ENCODE assay signal across 10 cellular contexts in the genomic region with DNA sequence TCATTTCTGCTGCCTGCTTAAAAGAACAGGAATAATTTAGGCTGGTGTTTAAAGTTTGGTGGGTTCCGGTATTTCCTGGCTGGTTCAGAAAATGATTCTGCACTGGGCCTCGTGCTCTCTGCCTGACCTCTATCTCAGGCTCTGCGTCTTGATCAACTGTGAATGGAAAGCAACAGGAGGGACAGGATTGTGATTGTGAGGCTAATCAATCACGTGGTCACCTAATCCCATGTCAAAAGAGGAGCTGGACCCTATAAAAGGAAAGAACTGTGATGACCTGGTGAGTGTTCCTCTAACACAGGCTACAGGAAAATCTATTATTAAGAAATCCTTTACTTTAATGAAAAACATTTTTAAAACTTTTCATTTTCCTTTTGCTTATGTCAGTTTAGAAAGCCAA. TPM values are rescaled to one million over a fixed set of nuclear protein-coding genes. Genes with fewer than 3 reads are reported as not detected.
DNase-seq lines count a peak whose midpoint lies in the region; ATAC-seq, FAIRE-seq and TF ChIP-seq lines count a peak whose summit lies in the region.
"Had no signal": no experiment of that assay in that cellular context is flagged by ENCODE, and none has a peak within 500 bp of the region (broad histone marks: within the 10 kb centered on the region; RNA-seq: fewer than 3 reads in every experiment).

A gene with protein sequence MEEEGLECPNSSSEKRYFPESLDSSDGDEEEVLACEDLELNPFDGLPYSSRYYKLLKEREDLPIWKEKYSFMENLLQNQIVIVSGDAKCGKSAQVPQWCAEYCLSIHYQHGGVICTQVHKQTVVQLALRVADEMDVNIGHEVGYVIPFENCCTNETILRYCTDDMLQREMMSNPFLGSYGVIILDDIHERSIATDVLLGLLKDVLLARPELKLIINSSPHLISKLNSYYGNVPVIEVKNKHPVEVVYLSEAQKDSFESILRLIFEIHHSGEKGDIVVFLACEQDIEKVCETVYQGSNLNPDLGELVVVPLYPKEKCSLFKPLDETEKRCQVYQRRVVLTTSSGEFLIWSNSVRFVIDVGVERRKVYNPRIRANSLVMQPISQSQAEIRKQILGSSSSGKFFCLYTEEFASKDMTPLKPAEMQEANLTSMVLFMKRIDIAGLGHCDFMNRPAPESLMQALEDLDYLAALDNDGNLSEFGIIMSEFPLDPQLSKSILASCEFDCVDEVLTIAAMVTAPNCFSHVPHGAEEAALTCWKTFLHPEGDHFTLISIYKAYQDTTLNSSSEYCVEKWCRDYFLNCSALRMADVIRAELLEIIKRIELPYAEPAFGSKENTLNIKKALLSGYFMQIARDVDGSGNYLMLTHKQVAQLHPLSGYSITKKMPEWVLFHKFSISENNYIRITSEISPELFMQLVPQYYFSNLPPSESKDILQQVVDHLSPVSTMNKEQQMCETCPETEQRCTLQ (minus strand): TSS at position 101 of the 400 bp plus-strand sequence. CDS start 468 bp downstream, outside the sequence.

- no peak for DNase-seq in A673 (ENCODE audit: low spot score)
- DNase-seq in SJCRH30 = no peak
- no peak for DNase-seq in frontal cortex (ENCODE audit: low spot score in 2 of 2)
- DNase-seq in naive thymus-derived CD8-positive, alpha-beta T cell = no peak
- DNase-seq in DMS53 (lab: John Stamatoyannopoulos, UW) = no peak
- DNase-seq: CD4-positive, alpha-beta memory T cell; stimulated activated CD4-positive, alpha-beta T cell treated with anti-CD3 and anti-CD28 coated beads, Interleukin-2, amount 100 ng/mL, for 48 hours had no signal

- peaks cover 4% of the 10 kb centered on the region for H3K9me3 ChIP-seq in A673 (ENCODE audit: low read depth, low read length, poor library complexity, severe bottlenecking)
- H3K9me3 ChIP-seq in SJCRH30 (replicated peaks) = no peaks in the 10 kb centered on the region; the same call in 1 of the 2 replicates

- H3K4me1 ChIP-seq in A673 (ENCODE audit: insufficient read depth, low read length, poor library complexity, severe bottlenecking) (no peaks in the 10 kb centered on the region), SJCRH30 (no peaks in the 10 kb centered on the region)

- intact Hi-C loops in A673 (cut with micrococcal nuclease; ENCODE audit: unreplicated experiment) = no loop called here

- CTCF ChIA-PET in A673 (lab: Charles Lee) = no interaction called here

- ATAC-seq in naive thymus-derived CD8-positive, alpha-beta T cell = no peak
- ATAC-seq in HG02973 (IDR thresholded peaks at IDR 0.05; ENCODE audit: unreplicated experiment) (no peak), HG02571 (IDR thresholded peaks at IDR 0.05; ENCODE audit: unreplicated experiment) (no peak), GM19467 (IDR thresholded peaks at IDR 0.05; ENCODE audit: unreplicated experiment) (no peak)

- no peak within 1 kb of the TSS for H3K27ac ChIP-seq in A673 (ENCODE audit: low read depth, low read length, poor library complexity, severe bottlenecking)
- no peak within 1 kb of the TSS for H3K27ac ChIP-seq in SJCRH30

- H3K9me3 Mint-ChIP-seq in naive thymus-derived CD8-positive, alpha-beta T cell = peaks cover 0 to 20% (median 1%) of the 10 kb centered on the region in 9 donors

- H3K27me3 ChIP-seq in A673 (replicated peaks; ENCODE audit: insufficient read depth, low read depth, low read length, poor library complexity) = no peaks in the 10 kb centered on the region
- no peaks in the 10 kb centered on the region for H3K27me3 ChIP-seq in SJCRH30

- TF ChIP-seq CTCF in A673 (conservative IDR thresholded peaks at IDR 0.05; ENCODE audit: low read depth, low read length) = no peak

- H3K36me3 Mint-ChIP-seq in naive thymus-derived CD8-positive, alpha-beta T cell = peaks cover 12 to 47% (median 33%) of the 10 kb centered on the region in 3 donors

- H3K36me3 ChIP-seq in A673 (ENCODE audit: insufficient read depth, low read length, poor library complexity, severe bottlenecking) (peaks cover 11% of the 10 kb centered on the region), SJCRH30 (peaks cover 11% of the 10 kb centered on the region)

- BruUV-seq in A673 (replicated peaks; lab: Mats Ljungman, UMichigan) = no TSS peak

- POLR2A ChIA-PET in A673 (lab: Charles Lee; ENCODE audit: low non-redundant PET) = no interaction called here
- POLR2A ChIA-PET in naive thymus-derived CD8-positive, alpha-beta T cell (lab: Charles Lee) = no interaction called here

- H3K4me3 ChIP-seq in A673 (ENCODE audit: low read depth, low read length, poor library complexity, severe bottlenecking) = no peak within 1 kb of the TSS
- H3K4me3 ChIP-seq in SJCRH30 = no peak within 1 kb of the TSS

- H3K4me1 Mint-ChIP-seq in naive thymus-derived CD8-positive, alpha-beta T cell = peaks cover 0 to 7% (median 0%) of the 10 kb centered on the region in 4 donors
- H3K4me1 Mint-ChIP-seq: CD4-positive, alpha-beta memory T cell had no signal

- no peak within 1 kb of the TSS for H3K27ac Mint-ChIP-seq in naive thymus-derived CD8-positive, alpha-beta T cell

- no peak within 1 kb of the TSS for H3K4me3 Mint-ChIP-seq in naive thymus-derived CD8-positive, alpha-beta T cell
- H3K4me3 Mint-ChIP-seq: CD4-positive, alpha-beta memory T cell had no signal

- H3K27me3 Mint-ChIP-seq in naive thymus-derived CD8-positive, alpha-beta T cell = no peaks in the 10 kb centered on the region

- FAIRE-seq in frontal cortex (lab: Jason Lieb, UNC) = no peak

RNA-seq across cellular contexts. Expression of the gene that starts here (rescaled TPM):
- total RNA-seq in A673 (2021) = 36.2 and 45.4 TPM in 2 replicates
- 33.8 and 35.7 TPM in 2 replicates for total RNA-seq in SJCRH30 (2014; rRNA removed; shearing (Covaris generic))
- 24.9 TPM for total RNA-seq in frontal cortex
- total RNA-seq in naive thymus-derived CD8-positive, alpha-beta T cell = 10 to 100 TPM; 17.3 to 19.1 TPM
- 10 to 100 TPM; 11.5 to 17.3 (median 14.2) TPM for polyA plus RNA-seq in naive thymus-derived CD8-positive, alpha-beta T cell
